Comparison of ENCODE assay signal across 1 cellular context in the genomic region with DNA sequence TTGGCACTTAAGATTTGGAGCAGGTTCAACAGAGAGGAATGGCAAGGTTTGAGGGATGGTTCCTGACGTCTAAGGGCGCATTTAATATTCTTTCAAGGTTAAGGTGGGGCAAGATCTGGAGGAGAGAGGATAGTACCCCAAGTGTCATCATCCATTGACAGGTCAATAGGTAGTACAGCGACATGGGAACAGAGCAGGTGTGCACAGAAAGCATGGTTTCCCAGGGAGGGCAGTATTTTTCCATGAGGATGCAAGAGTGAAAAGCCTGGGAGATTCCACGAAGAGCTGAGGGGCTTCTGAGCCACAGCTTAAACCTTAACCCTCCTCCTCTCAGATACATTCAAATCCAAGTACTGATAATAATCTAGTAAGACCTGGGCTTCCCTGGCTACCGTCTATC.
TF ChIP-seq lines count a peak whose summit lies in the region.

No MANE protein-coding gene starts in this region.

TF ChIP-seq in SK-N-SH, 30 proteins besides CTCF, POLR2A, EP300 and RAD21 (continued from another document):
- TF ChIP-seq, protein P1, sequence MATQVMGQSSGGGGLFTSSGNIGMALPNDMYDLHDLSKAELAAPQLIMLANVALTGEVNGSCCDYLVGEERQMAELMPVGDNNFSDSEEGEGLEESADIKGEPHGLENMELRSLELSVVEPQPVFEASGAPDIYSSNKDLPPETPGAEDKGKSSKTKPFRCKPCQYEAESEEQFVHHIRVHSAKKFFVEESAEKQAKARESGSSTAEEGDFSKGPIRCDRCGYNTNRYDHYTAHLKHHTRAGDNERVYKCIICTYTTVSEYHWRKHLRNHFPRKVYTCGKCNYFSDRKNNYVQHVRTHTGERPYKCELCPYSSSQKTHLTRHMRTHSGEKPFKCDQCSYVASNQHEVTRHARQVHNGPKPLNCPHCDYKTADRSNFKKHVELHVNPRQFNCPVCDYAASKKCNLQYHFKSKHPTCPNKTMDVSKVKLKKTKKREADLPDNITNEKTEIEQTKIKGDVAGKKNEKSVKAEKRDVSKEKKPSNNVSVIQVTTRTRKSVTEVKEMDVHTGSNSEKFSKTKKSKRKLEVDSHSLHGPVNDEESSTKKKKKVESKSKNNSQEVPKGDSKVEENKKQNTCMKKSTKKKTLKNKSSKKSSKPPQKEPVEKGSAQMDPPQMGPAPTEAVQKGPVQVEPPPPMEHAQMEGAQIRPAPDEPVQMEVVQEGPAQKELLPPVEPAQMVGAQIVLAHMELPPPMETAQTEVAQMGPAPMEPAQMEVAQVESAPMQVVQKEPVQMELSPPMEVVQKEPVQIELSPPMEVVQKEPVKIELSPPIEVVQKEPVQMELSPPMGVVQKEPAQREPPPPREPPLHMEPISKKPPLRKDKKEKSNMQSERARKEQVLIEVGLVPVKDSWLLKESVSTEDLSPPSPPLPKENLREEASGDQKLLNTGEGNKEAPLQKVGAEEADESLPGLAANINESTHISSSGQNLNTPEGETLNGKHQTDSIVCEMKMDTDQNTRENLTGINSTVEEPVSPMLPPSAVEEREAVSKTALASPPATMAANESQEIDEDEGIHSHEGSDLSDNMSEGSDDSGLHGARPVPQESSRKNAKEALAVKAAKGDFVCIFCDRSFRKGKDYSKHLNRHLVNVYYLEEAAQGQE (IDR thresholded peaks at IDR 0.05; ENCODE audit: low read depth, low read length), result no peak
- TF ChIP-seq ELF1 (IDR thresholded peaks at IDR 0.05), result no peak
